12 cellular contexts compared by ENCODE assay signal in genomic region chr2:160279813-160280465, GRCh38.
DNase-seq lines count a peak whose midpoint lies in the region; ATAC-seq and TF ChIP-seq lines count a peak whose summit lies in the region.
"Had no signal": no experiment of that assay in that cellular context is flagged by ENCODE, and none has a peak within 500 bp of the region (broad histone marks: within the 10 kb centered on the region; RNA-seq: fewer than 3 reads in every experiment).

No MANE protein-coding gene starts in this region.

- intact Hi-C loops in activated CD4-positive, alpha-beta T cell treated with anti-CD3 and anti-CD28 coated beads for 36 hours (cut with DNase I, micrococcal nuclease), result loop anchor here in 1 of 2 experiments (1.0 kb wide), 1 partner anchor 14 kb away; no protein-coding TSS in a partner anchor
- intact Hi-C loops in sigmoid colon (cut with DNase I), result no loop called here

- H3K27ac Mint-ChIP-seq in activated CD4-positive, alpha-beta T cell treated with anti-CD3 and anti-CD28 coated beads for 36 hours, result peak overlapping the region; percentile 53

- no peak for TF ChIP-seq RAD21 in SK-N-SH (IDR thresholded peaks at IDR 0.05; ENCODE audit: low read length)

- H3F3A ChIP-seq in SK-N-SH (replicated peaks; ENCODE audit: insufficient read depth), result peaks cover 58% of the 10 kb centered on the region

- peaks cover 50% of the 10 kb centered on the region for H3K36me3 Mint-ChIP-seq in activated CD4-positive, alpha-beta T cell treated with anti-CD3 and anti-CD28 coated beads for 36 hours (ENCODE audit: low read depth)

- H3K36me3 ChIP-seq in SK-N-SH (replicated peaks in 1 of 2; ENCODE audit: control insufficient read depth in 1 of 2, insufficient read depth in 2 of 2, low read length in 1 of 2) (peaks cover 83 to 84% of the 10 kb centered on the region in 2 experiments), sigmoid colon (peaks cover 11 to 85% (median 24%) of the 10 kb centered on the region in 4 donors)

- peak overlapping the region; percentile 65 to 81; a peak in 3 of 4 replicates for H3K27ac ChIP-seq in SK-N-SH (ENCODE audit: low read depth in 2 of 2, low read length in 1 of 2)
- H3K27ac ChIP-seq in sigmoid colon, result peak overlapping the region in 3 of 4 donors; percentile 37 to 59 (median 44)

- no peaks in the 10 kb centered on the region for H3K9me2 ChIP-seq in SK-N-SH

- no peak for TF ChIP-seq POLR2A in sigmoid colon (IDR thresholded peaks at IDR 0.05)

- no peak overlapping the region for H3K4me3 ChIP-seq in SK-N-SH (ENCODE audit: low read depth in 2 of 2, low read length in 1 of 2)
- H3K4me3 ChIP-seq in epithelial cell of esophagus (ENCODE audit: low read length), result no peak overlapping the region
- no peak overlapping the region for H3K4me3 ChIP-seq in sigmoid colon

- H3K27me3 ChIP-seq in SK-N-SH (ENCODE audit: insufficient read depth) (no peaks in the 10 kb centered on the region), sigmoid colon (no peaks in the 10 kb centered on the region)

- no peak for DNase-seq in activated CD4-positive, alpha-beta T cell treated with anti-CD3 and anti-CD28 coated beads for 36 hours
- DNase-seq in activated CD4-positive, alpha-beta T cell treated with anti-CD3 and anti-CD28 coated beads, Interleukin-2, amount 50 U/mL, for 4 hours, result no peak
- DNase-seq in SK-N-SH (no peak), epithelial cell of esophagus (ENCODE audit: low read depth) (peak; percentile 76), sigmoid colon (no peak), mesenteric fat pad (ENCODE audit: low spot score) (no peak), ureter (ENCODE audit: low spot score) (no peak), germinal center (ENCODE audit: low spot score) (no peak)
- DNase-seq: 8988T, amniotic stem cell, left colon, NCI-H1694 had no signal

- peaks cover 6 to 43% of the 10 kb centered on the region in 2 experiments for H3K4me1 ChIP-seq in SK-N-SH (ENCODE audit: control insufficient read depth in 1 of 2, insufficient read depth in 2 of 2, low read depth in 1 of 2, low read length in 1 of 2)
- peaks cover 0 to 20% (median 7%) of the 10 kb centered on the region in 4 donors for H3K4me1 ChIP-seq in sigmoid colon

- POLR2A ChIA-PET in activated CD4-positive, alpha-beta T cell treated with anti-CD3 and anti-CD28 coated beads for 36 hours (lab: Charles Lee), result interaction anchor here (0.6 to 0.7 kb wide), 2 partner anchors 14 to 15 kb away, joined by 3 read pairs; no protein-coding TSS in a partner anchor
- POLR2A ChIA-PET in SK-N-SH (lab: Yijun Ruan, JAX), result no interaction called here

- no peak overlapping the region for H2AFZ ChIP-seq in SK-N-SH (ENCODE audit: low read depth)

- H3K9me3 ChIP-seq in SK-N-SH (no peaks in the 10 kb centered on the region), sigmoid colon (no peaks in the 10 kb centered on the region)

- no peaks in the 10 kb centered on the region for H3K27me3 Mint-ChIP-seq in activated CD4-positive, alpha-beta T cell treated with anti-CD3 and anti-CD28 coated beads for 36 hours

- H3K79me2 ChIP-seq in SK-N-SH (ENCODE audit: insufficient read depth), result peaks cover 3% of the 10 kb centered on the region; the same call in 1 of the 2 replicates

- peaks cover 31% of the 10 kb centered on the region for H3K4me1 Mint-ChIP-seq in activated CD4-positive, alpha-beta T cell treated with anti-CD3 and anti-CD28 coated beads for 36 hours

- WGBS in SK-N-SH (ENCODE audit: low lambda C conversion rate), result 60% methylated on average over 5 of the region's 5 CpGs
- WGBS in sigmoid colon, 2 donors, result 84 to 92% methylated on average over 5 of the region's 5 CpGs

- H3K4me3 Mint-ChIP-seq in activated CD4-positive, alpha-beta T cell treated with anti-CD3 and anti-CD28 coated beads for 36 hours, result no peak overlapping the region

- TF ChIP-seq EP300 in SK-N-SH (IDR thresholded peaks at IDR 0.05; ENCODE audit: borderline replicate concordance in 1 of 2, low read depth in 1 of 2, low read length in 1 of 2), result peak in 1 of 2 experiments; percentile 92; a peak in 2 of 4 replicates
- no peak for TF ChIP-seq EP300 in sigmoid colon (IDR thresholded peaks at IDR 0.05)

- no peak overlapping the region for H3K4me2 ChIP-seq in SK-N-SH

- peak overlapping the region; percentile 15; the same call in 1 of the 2 replicates for H3K9ac ChIP-seq in SK-N-SH

- no peaks in the 10 kb centered on the region for H4K20me1 ChIP-seq in SK-N-SH (ENCODE audit: insufficient read depth)

- CTCF ChIA-PET in activated CD4-positive, alpha-beta T cell treated with anti-CD3 and anti-CD28 coated beads for 36 hours (lab: Charles Lee), result interaction anchor here (0.7 to 1.8 kb wide), 2 partner anchors 10 to 1142 kb away, joined by 3 to 6 read pairs; no protein-coding TSS in a partner anchor
- CTCF ChIA-PET in SK-N-SH (lab: Yijun Ruan, JAX), result interaction anchor here (1.1 to 3.0 kb wide), 5 partner anchors 9 to 715 kb away, joined by 3 to 11 read pairs (median 4); no protein-coding TSS in a partner anchor

- H3K9me3 Mint-ChIP-seq in activated CD4-positive, alpha-beta T cell treated with anti-CD3 and anti-CD28 coated beads for 36 hours (ENCODE audit: low read depth), result no peaks in the 10 kb centered on the region

- ATAC-seq in activated CD4-positive, alpha-beta T cell treated with anti-CD3 and anti-CD28 coated beads for 36 hours, result peak; percentile 75
- ATAC-seq: left colon had no signal

- TF ChIP-seq CTCF in SK-N-SH (IDR thresholded peaks at IDR 0.05) (no peak), epithelial cell of esophagus (IDR thresholded peaks at IDR 0.05; ENCODE audit: insufficient read depth, low read depth, low read length, missing control alignments) (no peak), sigmoid colon (IDR thresholded peaks at IDR 0.05) (no peak)

TF ChIP-seq in SK-N-SH, 30 proteins besides CTCF, POLR2A, EP300 and RAD21 (continues in another document):
- TF ChIP-seq USF2 (IDR thresholded peaks at IDR 0.05; ENCODE audit: borderline replicate concordance, low read depth, low read length), result no peak
- no peak for TF ChIP-seq GATA2 (CRISPR knock-in tag; IDR thresholded peaks at IDR 0.05)
- TF ChIP-seq IRF3 (IDR thresholded peaks at IDR 0.05; ENCODE audit: low read depth, low read length), result no peak
- TF ChIP-seq MEF2A (IDR thresholded peaks at IDR 0.05; ENCODE audit: borderline replicate concordance, low read depth), result no peak; the same call in 1 of the 2 replicates
- TF ChIP-seq NFIC (IDR thresholded peaks at IDR 0.05; ENCODE audit: borderline replicate concordance), result peak; percentile 96
- TF ChIP-seq FOSL2 (IDR thresholded peaks at IDR 0.05; ENCODE audit: borderline replicate concordance, low read depth), result peak; percentile 87
- TF ChIP-seq TAF1 (IDR thresholded peaks at IDR 0.05; ENCODE audit: borderline replicate concordance, low read depth, low read length), result 0 out of 2 replicates have a peak, but pooled peaks have one; percentile 12
- no peak for TF ChIP-seq GABPA (IDR thresholded peaks at IDR 0.05; ENCODE audit: low read depth)
- TF ChIP-seq NRF1 (IDR thresholded peaks at IDR 0.05; ENCODE audit: low read depth, low read length), result no peak
- no peak for TF ChIP-seq MXI1 (IDR thresholded peaks at IDR 0.05; ENCODE audit: low read depth, low read length)
- peak; percentile 91 for TF ChIP-seq TCF12 (IDR thresholded peaks at IDR 0.05)
- peak; percentile 47; the same call in 1 of the 2 replicates for TF ChIP-seq MAX (IDR thresholded peaks at IDR 0.05; ENCODE audit: low read depth)
- TF ChIP-seq SMC3 (IDR thresholded peaks at IDR 0.05; ENCODE audit: low read depth, low read length), result no peak
- TF ChIP-seq CHD2 (IDR thresholded peaks at IDR 0.05; ENCODE audit: low read length, partially characterized antibody), result no peak
- no peak for TF ChIP-seq FOXJ3 (CRISPR knock-in tag; IDR thresholded peaks at IDR 0.05)
- TF ChIP-seq RXRA (IDR thresholded peaks at IDR 0.05; ENCODE audit: borderline replicate concordance, low read depth), result peak; percentile 80
- TF ChIP-seq JUND (IDR thresholded peaks at IDR 0.05), result peak; percentile 90
